34 cellular contexts compared by ENCODE assay signal in the genomic region with DNA sequence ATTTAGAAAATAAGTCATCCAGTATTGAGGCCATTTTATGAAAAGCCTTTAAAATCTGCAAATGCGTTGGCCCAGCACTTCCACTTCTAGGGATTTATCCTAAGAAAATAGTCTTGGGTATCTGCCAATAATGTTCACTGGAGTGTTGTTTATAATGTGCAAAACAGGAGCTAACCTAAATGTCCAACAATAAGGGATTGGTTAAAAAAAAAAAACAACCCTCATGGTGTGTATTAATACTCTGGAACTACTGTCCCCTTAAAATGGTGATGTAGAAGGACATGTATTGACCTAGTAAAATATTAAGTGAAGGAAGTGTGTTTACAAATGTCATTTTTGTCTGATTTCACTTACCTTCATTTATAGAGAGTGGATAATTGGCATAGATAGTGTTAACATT.
"Had no signal": no experiment of that assay in that cellular context is flagged by ENCODE, and none has a peak within 500 bp of the region (broad histone marks: within the 10 kb centered on the region; RNA-seq: fewer than 3 reads in every experiment).

No MANE protein-coding gene starts in this region.

- H3K27me3 ChIP-seq: adrenal gland, body of pancreas, brain microvascular endothelial cell, breast epithelium had no signal

- H3K4me3 ChIP-seq: adrenal gland, body of pancreas, breast epithelium had no signal

- H3K4me1 Mint-ChIP-seq: activated T-helper 17 cell treated with anti-CD3 and anti-CD28 coated beads, Interleukin-2, amount 50 U/mL, for 72 hours had no signal

- H3K27me3 Mint-ChIP-seq: activated CD4-positive, alpha-beta memory T cell treated with anti-CD3 and anti-CD28 coated beads for 36 hours; activated CD4-positive, alpha-beta T cell treated with anti-CD3 and anti-CD28 coated beads, Interleukin-2, amount 10 ng/mL, durations not matched to agents 24 days and 14 days; activated CD8-positive, alpha-beta T cell treated with anti-CD3 and anti-CD28 coated beads for 36 hours; activated naive CD8-positive, alpha-beta T cell treated with anti-CD3 and anti-CD28 coated beads for 36 hours; activated T-helper 17 cell treated with anti-CD3 and anti-CD28 coated beads, Interleukin-2, amount 50 U/mL, for 72 hours had no signal

- H3K27ac ChIP-seq: adrenal gland, body of pancreas, brain microvascular endothelial cell had no signal

- DNase-seq: activated B cell treated with CpG ODN at 0.5 μM for 24 hours; activated CD4-positive, alpha-beta memory T cell treated with anti-CD3 and anti-CD28 coated beads for 36 hours; activated CD4-positive, alpha-beta T cell treated with anti-CD3 and anti-CD28 coated beads for 4 hours; activated CD4-positive, alpha-beta T cell treated with anti-CD3 and anti-CD28 coated beads, Interleukin-2, amount 10 ng/mL, durations not matched to agents 24 days and 14 days; activated CD4-positive, alpha-beta T cell treated with anti-CD3 and anti-CD28 coated beads, Interleukin-2, amount 50 U/mL, for 1 hour; activated CD4-positive, alpha-beta T cell treated with anti-CD3 and anti-CD28 coated beads, Interleukin-2, amount 50 U/mL, for 4 hours; activated CD4-positive, CD25-positive, alpha-beta regulatory T cell treated with anti-CD3 and anti-CD28 coated beads, Interleukin-2, amount 50 U/mL, for 72 hours; activated CD8-positive, alpha-beta memory T cell treated with anti-CD3 and anti-CD28 coated beads, Interleukin-2, amount 50 U/mL, for 4 hours; activated CD8-positive, alpha-beta T cell treated with anti-CD3 and anti-CD28 coated beads for 36 hours; activated effector memory CD4-positive, alpha-beta T cell treated with anti-CD3 and anti-CD28 coated beads, Interleukin-2, amount 50 U/mL, for 16 hours; activated gamma-delta T cell treated with Interleukin-2 at 50 U/mL for 16 hours; activated naive CD4-positive, alpha-beta T cell; activated naive CD4-positive, alpha-beta T cell treated with anti-CD3 and anti-CD28 coated beads for 36 hours; activated naive CD4-positive, alpha-beta T cell treated with anti-CD3 and anti-CD28 coated beads, Interleukin-2, amount 50 U/mL, for 16 hours; activated naive CD8-positive, alpha-beta T cell treated with anti-CD3 and anti-CD28 coated beads for 36 hours; activated T-cell treated with anti-CD3 and anti-CD28 coated beads for 4 hours; activated T-cell treated with anti-CD3 and anti-CD28 coated beads, Interleukin-2, amount 50 U/mL, for 1 hour; activated T-cell treated with anti-CD3 and anti-CD28 coated beads, Interleukin-2, amount 50 U/mL, for 72 hours; amniotic stem cell; aorta; body of pancreas; brain microvascular endothelial cell; central memory CD4-positive, alpha-beta T cell; cerebellar nuclear complex; T-helper 1 cell; T-helper 2 cell; T-helper 9 cell had no signal

- H3K36me3 ChIP-seq: breast epithelium had no signal

- H3K4me1 ChIP-seq: breast epithelium had no signal

- H3K9me3 Mint-ChIP-seq: activated B cell treated with CpG ODN at 0.5 μM for 24 hours; activated CD4-positive, alpha-beta T cell treated with anti-CD3 and anti-CD28 coated beads, Interleukin-2, amount 10 ng/mL, durations not matched to agents 24 days and 14 days; activated CD8-positive, alpha-beta T cell treated with anti-CD3 and anti-CD28 coated beads for 36 hours had no signal

- H3K9me3 ChIP-seq: adrenal gland, body of pancreas, breast epithelium had no signal

- ATAC-seq: activated CD8-positive, alpha-beta T cell treated with anti-CD3 and anti-CD28 coated beads for 36 hours; activated naive CD4-positive, alpha-beta T cell treated with anti-CD3 and anti-CD28 coated beads, Interleukin-2, amount 50 U/mL, for 72 hours; activated T-cell treated with anti-CD3 and anti-CD28 coated beads, Interleukin-2, amount 50 U/mL, for 72 hours; activated T-helper 17 cell treated with anti-CD3 and anti-CD28 coated beads, Interleukin-2, amount 50 U/mL, for 72 hours; body of pancreas had no signal

- H3K4me3 Mint-ChIP-seq: activated B cell treated with CpG ODN at 0.5 μM for 24 hours; activated CD4-positive, alpha-beta memory T cell treated with anti-CD3 and anti-CD28 coated beads for 36 hours; activated CD4-positive, alpha-beta T cell treated with anti-CD3 and anti-CD28 coated beads, Interleukin-2, amount 10 ng/mL, durations not matched to agents 24 days and 14 days; activated CD8-positive, alpha-beta T cell treated with anti-CD3 and anti-CD28 coated beads for 36 hours; activated naive CD4-positive, alpha-beta T cell treated with anti-CD3 and anti-CD28 coated beads for 36 hours; activated naive CD8-positive, alpha-beta T cell treated with anti-CD3 and anti-CD28 coated beads for 36 hours; activated T-cell treated with anti-CD3 and anti-CD28 coated beads, Interleukin-2, amount 50 U/mL, for 72 hours; activated T-helper 1 cell treated with anti-CD3 and anti-CD28 coated beads, Interleukin-12 subunit alpha, Interleukin-12 subunit beta, Interleukin-2, Interleukin-4 antibody, amounts not matched to agents 30 ng/mL and 10 ng/mL and 1 ng/mL, durations not matched to agents 14 hours and 24 hours and 36 hours; activated T-helper 17 cell treated with anti-CD3 and anti-CD28 coated beads, Interleukin-2, amount 50 U/mL, for 72 hours; T-helper 1 cell treated with Interleukin-12 subunit alpha and Interleukin-12 subunit beta and Interleukin-4 antibody, amounts not matched to agents 30 μg/mL and 1 μg/mL, for 36 hours; T-helper 2 cell treated with Interferon-gamma antibody and Interleukin-4, amounts not matched to agents 5 μg/mL and 100 μg/mL, for 36 hours had no signal

- H3K27ac Mint-ChIP-seq: activated B cell treated with CpG ODN at 0.5 μM for 24 hours; activated CD4-positive, alpha-beta memory T cell treated with anti-CD3 and anti-CD28 coated beads for 36 hours; activated CD4-positive, alpha-beta T cell treated with anti-CD3 and anti-CD28 coated beads, Interleukin-2, amount 10 ng/mL, durations not matched to agents 24 days and 14 days; activated CD8-positive, alpha-beta T cell treated with anti-CD3 and anti-CD28 coated beads for 36 hours; activated naive CD4-positive, alpha-beta T cell treated with anti-CD3 and anti-CD28 coated beads for 36 hours; activated naive CD4-positive, alpha-beta T cell treated with anti-CD3 and anti-CD28 coated beads, Interleukin-2, amount 50 U/mL, for 72 hours; activated naive CD8-positive, alpha-beta T cell treated with anti-CD3 and anti-CD28 coated beads for 36 hours; activated T-cell treated with anti-CD3 and anti-CD28 coated beads, Interleukin-2, amount 50 U/mL, for 72 hours; activated T-helper 1 cell treated with anti-CD3 and anti-CD28 coated beads, Interleukin-12 subunit alpha, Interleukin-12 subunit beta, Interleukin-2, Interleukin-4 antibody, amounts not matched to agents 30 ng/mL and 10 ng/mL and 1 ng/mL, durations not matched to agents 14 hours and 24 hours and 36 hours; activated T-helper 17 cell treated with anti-CD3 and anti-CD28 coated beads, Interleukin-2, amount 50 U/mL, for 72 hours; T-helper 1 cell treated with Interleukin-12 subunit alpha and Interleukin-12 subunit beta and Interleukin-4 antibody, amounts not matched to agents 30 μg/mL and 1 μg/mL, for 36 hours; T-helper 2 cell treated with Interferon-gamma antibody and Interleukin-4, amounts not matched to agents 5 μg/mL and 100 μg/mL, for 36 hours had no signal
